Comparison of ENCODE assay signal across 11 cellular contexts in the genomic region with DNA sequence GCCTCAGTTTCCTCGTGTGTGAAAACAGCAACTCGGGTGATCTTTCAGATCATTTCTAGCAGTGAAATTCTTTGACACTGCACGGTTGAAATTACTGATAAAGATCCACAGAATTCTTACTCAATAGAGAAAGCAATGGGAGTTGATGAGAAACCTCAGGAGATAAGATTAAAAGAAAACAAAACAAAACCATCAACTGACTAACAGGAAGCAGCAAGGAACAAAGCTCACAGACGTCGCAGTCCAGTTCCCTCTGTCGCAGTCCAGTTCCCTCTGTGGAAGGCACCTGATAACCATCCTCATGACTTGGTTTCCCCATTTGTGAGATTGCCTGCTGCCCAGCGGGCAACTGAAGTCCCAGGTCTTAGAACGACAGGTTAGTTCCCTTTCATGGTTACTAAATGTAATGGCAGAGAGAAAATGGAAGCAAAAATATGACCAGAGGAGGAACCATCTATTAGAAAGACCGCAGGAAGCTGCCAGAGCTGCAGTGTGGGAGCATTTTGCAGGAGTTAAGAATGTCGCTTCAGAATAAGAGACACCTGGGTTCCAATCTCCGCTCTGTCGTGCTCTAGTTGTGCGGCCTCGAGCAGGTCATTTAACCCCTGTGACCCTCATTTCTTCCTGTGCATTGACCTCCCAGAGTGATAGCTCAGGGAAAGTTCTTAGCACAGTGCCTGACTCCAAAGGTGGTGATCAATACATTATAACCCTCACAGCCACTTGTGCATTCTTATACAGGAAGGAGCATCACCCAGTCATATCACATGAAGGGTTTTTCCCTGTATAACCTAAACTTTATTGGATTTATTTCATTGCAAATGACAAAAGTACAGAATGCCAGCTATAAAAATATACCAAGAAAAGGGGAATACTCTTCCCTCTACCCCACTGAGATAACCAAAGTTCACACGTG. TPM values are rescaled to one million over a fixed set of nuclear protein-coding genes. Genes with fewer than 3 reads are reported as not detected.
DNase-seq lines count a peak whose midpoint lies in the region; ATAC-seq and TF ChIP-seq lines count a peak whose summit lies in the region.
"Had no signal": no experiment of that assay in that cellular context is flagged by ENCODE, and none has a peak within 500 bp of the region (broad histone marks: within the 10 kb centered on the region; RNA-seq: fewer than 3 reads in every experiment).

No MANE protein-coding gene starts in this region.

- CTCF ChIA-PET in activated CD4-positive, alpha-beta memory T cell treated with anti-CD3 and anti-CD28 coated beads for 36 hours (lab: Charles Lee), result interaction anchor here (0.6 to 0.9 kb wide), 3 partner anchors 76 to 285 kb away, joined by 3 to 4 read pairs (median 4); no protein-coding TSS in a partner anchor

- H2AFZ ChIP-seq in mesenchymal stem cell (ENCODE audit: low read depth, low read length), result no peak overlapping the region

- H4K91ac ChIP-seq in mesenchymal stem cell (ENCODE audit: low read length), result peak overlapping the region; percentile 9

- no peaks in the 10 kb centered on the region for H3K36me3 ChIP-seq in CD4-positive, CD25-positive, alpha-beta regulatory T cell (ENCODE audit: control insufficient read depth, insufficient read depth, low read length)
- no peaks in the 10 kb centered on the region for H3K36me3 ChIP-seq in mesenchymal stem cell (ENCODE audit: control insufficient read depth in 1 of 2, insufficient read depth in 2 of 2, low read depth in 1 of 2, low read length in 2 of 2)
- no peaks in the 10 kb centered on the region for H3K36me3 ChIP-seq in effector memory CD4-positive, alpha-beta T cell (ENCODE audit: control insufficient read depth, insufficient read depth, low read length)

- H2BK120ac ChIP-seq in mesenchymal stem cell (ENCODE audit: low read depth, low read length), result no peak overlapping the region

- H3K4me3 Mint-ChIP-seq in CD4-positive, CD25-positive, alpha-beta regulatory T cell, result peak overlapping the region in 2 of 4 donors; percentile 36 to 51
- H3K4me3 Mint-ChIP-seq in activated CD4-positive, alpha-beta memory T cell treated with anti-CD3 and anti-CD28 coated beads for 36 hours, result peak overlapping the region; percentile 16
- H3K4me3 Mint-ChIP-seq: nephron had no signal

- H3K18ac ChIP-seq in mesenchymal stem cell (ENCODE audit: low read depth in 1 of 2, low read length in 2 of 2), result peak overlapping the region; percentile 23 to 67

- H3K27me3 Mint-ChIP-seq in CD4-positive, CD25-positive, alpha-beta regulatory T cell, result peaks cover 33% of the 10 kb centered on the region
- no peaks in the 10 kb centered on the region for H3K27me3 Mint-ChIP-seq in activated CD4-positive, alpha-beta memory T cell treated with anti-CD3 and anti-CD28 coated beads for 36 hours

- H3K4me1 Mint-ChIP-seq in CD4-positive, CD25-positive, alpha-beta regulatory T cell, result peaks cover 0 to 14% (median 7%) of the 10 kb centered on the region in 4 donors
- peaks cover 13% of the 10 kb centered on the region for H3K4me1 Mint-ChIP-seq in activated CD4-positive, alpha-beta memory T cell treated with anti-CD3 and anti-CD28 coated beads for 36 hours (ENCODE audit: low read depth)

- no peak for TF ChIP-seq CTCF in HL-60 (IDR thresholded peaks at IDR 0.05; ENCODE audit: insufficient read depth, low read length)
- no peak for TF ChIP-seq CTCF in omental fat pad (IDR thresholded peaks at IDR 0.05)

- peak overlapping the region; percentile 33 for H4K8ac ChIP-seq in mesenchymal stem cell (ENCODE audit: low read length)

- ATAC-seq in CD4-positive, CD25-positive, alpha-beta regulatory T cell (ENCODE audit: low read depth in 2 of 2), result no peak
- ATAC-seq in omental fat pad (ENCODE audit: low FRiP score), result no peak

- no peak overlapping the region for H2BK5ac ChIP-seq in mesenchymal stem cell (ENCODE audit: low read depth, low read length, poor library complexity, severe bottlenecking)

- no peak overlapping the region for H2AK5ac ChIP-seq in mesenchymal stem cell (ENCODE audit: low read length, severe bottlenecking)

- 61% methylated on average over 14 of the region's 15 CpGs for WGBS in mesenchymal stem cell

- H3K9me3 ChIP-seq in CD4-positive, CD25-positive, alpha-beta regulatory T cell (ENCODE audit: control insufficient read depth in 2 of 2, low read length in 2 of 2), result no peaks in the 10 kb centered on the region
- H3K9me3 ChIP-seq in mesenchymal stem cell (ENCODE audit: control insufficient read depth, low read length), result no peaks in the 10 kb centered on the region
- H3K9me3 ChIP-seq in effector memory CD4-positive, alpha-beta T cell (ENCODE audit: control insufficient read depth, low read length), result no peaks in the 10 kb centered on the region

- no peak overlapping the region for H2BK12ac ChIP-seq in mesenchymal stem cell (ENCODE audit: low read length in 2 of 2)

- peaks cover 0 to 1% (median 0%) of the 10 kb centered on the region in 7 donors for H3K9me3 Mint-ChIP-seq in CD4-positive, CD25-positive, alpha-beta regulatory T cell
- no peaks in the 10 kb centered on the region for H3K9me3 Mint-ChIP-seq in activated CD4-positive, alpha-beta memory T cell treated with anti-CD3 and anti-CD28 coated beads for 36 hours
- H3K9me3 Mint-ChIP-seq: nephron had no signal

- H3K9ac ChIP-seq in mesenchymal stem cell (ENCODE audit: low read length), result no peak overlapping the region

- no peaks in the 10 kb centered on the region for H3K79me1 ChIP-seq in mesenchymal stem cell (replicated peaks; ENCODE audit: low read length, poor library complexity, severe bottlenecking)

- no peak for DNase-seq in CD4-positive, CD25-positive, alpha-beta regulatory T cell
- DNase-seq in HL-60 (ENCODE audit: low read depth in 1 of 2, low spot score in 1 of 2) (peak; percentile 53 to 67), mesenchymal stem cell (no peak), omental fat pad (ENCODE audit: low spot score) (no peak), NCI-H1105 treated with DMSO at 0.1 percent for 48 hours (lab: John Stamatoyannopoulos, UW) (no peak), COR-L47 (lab: John Stamatoyannopoulos, UW) (no peak)
- DNase-seq in activated CD4-positive, alpha-beta memory T cell treated with anti-CD3 and anti-CD28 coated beads for 36 hours, result no peak
- DNase-seq in effector memory CD4-positive, alpha-beta T cell, result no peak
- DNase-seq: activated naive CD4-positive, alpha-beta T cell treated with Interleukin-2 at 50 U/mL for 16 hours; Calu3 had no signal

- peak overlapping the region; percentile 30 for H3K4me3 ChIP-seq in CD4-positive, CD25-positive, alpha-beta regulatory T cell (ENCODE audit: low read depth, low read length)
- H3K4me3 ChIP-seq in HL-60 (replicated peaks; ENCODE audit: insufficient read depth, low read length), result peak overlapping the region; percentile 7; the same call in 1 of the 2 replicates
- H3K4me3 ChIP-seq in mesenchymal stem cell (ENCODE audit: insufficient read depth in 1 of 2, low read depth in 1 of 2, low read length in 2 of 2), result no peak overlapping the region
- H3K4me3 ChIP-seq in effector memory CD4-positive, alpha-beta T cell (ENCODE audit: insufficient read depth, low read depth, low read length, poor library complexity, severe bottlenecking), result no peak overlapping the region

- no peaks in the 10 kb centered on the region for H3K27me3 ChIP-seq in CD4-positive, CD25-positive, alpha-beta regulatory T cell (ENCODE audit: control insufficient read depth, insufficient read depth, low read length)
- H3K27me3 ChIP-seq in HL-60 (ENCODE audit: insufficient read depth, poor library complexity, severe bottlenecking), result no peaks in the 10 kb centered on the region
- no peaks in the 10 kb centered on the region for H3K27me3 ChIP-seq in mesenchymal stem cell (ENCODE audit: control insufficient read depth in 1 of 2, insufficient read depth in 1 of 2, low read length in 2 of 2)
- no peaks in the 10 kb centered on the region for H3K27me3 ChIP-seq in effector memory CD4-positive, alpha-beta T cell (replicated peaks; ENCODE audit: control insufficient read depth, insufficient read depth, low read length, poor library complexity, severe bottlenecking)

- intact Hi-C loops in activated CD4-positive, alpha-beta memory T cell treated with anti-CD3 and anti-CD28 coated beads for 36 hours (cut with micrococcal nuclease), result no loop called here

- H3K4me1 ChIP-seq in CD4-positive, CD25-positive, alpha-beta regulatory T cell (ENCODE audit: control insufficient read depth, insufficient read depth, low read length, poor library complexity, severe bottlenecking), result no peaks in the 10 kb centered on the region
- H3K4me1 ChIP-seq in mesenchymal stem cell (ENCODE audit: control insufficient read depth, insufficient read depth, low read depth, low read length), result peaks cover 10% of the 10 kb centered on the region
- peaks cover 7% of the 10 kb centered on the region for H3K4me1 ChIP-seq in effector memory CD4-positive, alpha-beta T cell (ENCODE audit: control insufficient read depth, insufficient read depth, low read length, poor library complexity, severe bottlenecking)

- no peaks in the 10 kb centered on the region for H3K36me3 Mint-ChIP-seq in CD4-positive, CD25-positive, alpha-beta regulatory T cell
- no peaks in the 10 kb centered on the region for H3K36me3 Mint-ChIP-seq in activated CD4-positive, alpha-beta memory T cell treated with anti-CD3 and anti-CD28 coated beads for 36 hours

- peak overlapping the region; percentile 8 for H3K4me2 ChIP-seq in mesenchymal stem cell (ENCODE audit: low read length, poor library complexity, severe bottlenecking)

- no peak overlapping the region for H3K23ac ChIP-seq in mesenchymal stem cell (ENCODE audit: low read length in 2 of 2)

- peak overlapping the region in 1 of 2 experiments; percentile 22 for H3K4ac ChIP-seq in mesenchymal stem cell (ENCODE audit: low read depth in 1 of 2, low read length in 2 of 2)

- H3K14ac ChIP-seq in mesenchymal stem cell (ENCODE audit: low read length in 2 of 2), result peak overlapping the region in 1 of 2 experiments; percentile 57

- POLR2A ChIA-PET in activated CD4-positive, alpha-beta memory T cell treated with anti-CD3 and anti-CD28 coated beads for 36 hours (lab: Charles Lee), result no interaction called here

- H2BK15ac ChIP-seq in mesenchymal stem cell (ENCODE audit: low read depth, poor library complexity, severe bottlenecking), result no peak overlapping the region

- H3K27ac Mint-ChIP-seq in CD4-positive, CD25-positive, alpha-beta regulatory T cell, result no peak overlapping the region
- H3K27ac Mint-ChIP-seq in activated CD4-positive, alpha-beta memory T cell treated with anti-CD3 and anti-CD28 coated beads for 36 hours, result no peak overlapping the region

- H3K27ac ChIP-seq in CD4-positive, CD25-positive, alpha-beta regulatory T cell (ENCODE audit: insufficient read depth, low read length, poor library complexity, severe bottlenecking), result no peak overlapping the region
- H3K27ac ChIP-seq in HL-60 (replicated peaks) (peak overlapping the region; percentile 76), mesenchymal stem cell (ENCODE audit: low read length, poor library complexity, severe bottlenecking) (no peak overlapping the region)
- H3K27ac ChIP-seq in effector memory CD4-positive, alpha-beta T cell (ENCODE audit: insufficient read depth, low read length, poor library complexity, severe bottlenecking), result no peak overlapping the region

RNA-seq across cellular contexts. Expression of gene MED13L, which starts 5.1 kb away (rescaled TPM):
- total RNA-seq in CD4-positive, CD25-positive, alpha-beta regulatory T cell, result 179 TPM
- polyA plus RNA-seq in CD4-positive, CD25-positive, alpha-beta regulatory T cell, result 1 to 10 TPM; 4.5 to 7.4 (median 5.9) TPM
- total RNA-seq in activated CD4-positive, alpha-beta memory T cell treated with anti-CD3 and anti-CD28 coated beads for 36 hours, result 10 to 100 TPM; 37.7 to 41.4 TPM
- 24.7 TPM for polyA plus RNA-seq in mesenchymal stem cell (2013, experiment 1 of 2)
- polyA plus RNA-seq in mesenchymal stem cell (2013, experiment 2 of 2), result 25.6 TPM
- total RNA-seq in omental fat pad, result 100 to 1,000 TPM; 153 to 251 (median 194) TPM

Comparison
In these comparisons a context has a peak if more than half of its experiments do, and no peak if none do; other contexts are left out.
1. DNase-seq: peak in HL-60 (2 of 2); none in CD4-positive, CD25-positive, alpha-beta regulatory T cell (0 of 3), activated CD4-positive, alpha-beta memory T cell treated with anti-CD3 and anti-CD28 coated beads for 36 hours (single experiment), mesenchymal stem cell (single experiment), omental fat pad (single experiment), NCI-H1105 treated with DMSO at 0.1 percent for 48 hours (single experiment), COR-L47 (single experiment) and effector memory CD4-positive, alpha-beta T cell (0 of 3).
2. H3K4me3 ChIP-seq: peak in CD4-positive, CD25-positive, alpha-beta regulatory T cell (single experiment) and HL-60 (single experiment); none in mesenchymal stem cell (0 of 2) and effector memory CD4-positive, alpha-beta T cell (single experiment).